In genomic region chr4:3270141-3270611, GRCh38 we compare ENCODE assay signal across 13 cellular contexts. TPM values are rescaled to one million over a fixed set of nuclear protein-coding genes. Genes with fewer than 3 reads are reported as not detected.
A peak's percentile ranks its signal among the peaks of the same experiment; 100 is the strongest.
DNase-seq lines count a peak whose midpoint lies in the region; ATAC-seq and TF ChIP-seq lines count a peak whose summit lies in the region.
"Had no signal": no experiment of that assay in that cellular context is flagged by ENCODE, and none has a peak within 500 bp of the region (broad histone marks: within the 10 kb centered on the region; RNA-seq: fewer than 3 reads in every experiment).

No MANE protein-coding gene starts in this region.

- no peaks in the 10 kb centered on the region for H3K79me1 ChIP-seq in trophoblast cell (ENCODE audit: low read length)

- no peak for TF ChIP-seq EP300 in esophagus muscularis mucosa (IDR thresholded peaks at IDR 0.05)

- H4K12ac ChIP-seq in trophoblast cell (ENCODE audit: low read depth, low read length): no peak overlapping the region

- H4K8ac ChIP-seq in trophoblast cell (ENCODE audit: low read depth, low read length): no peak overlapping the region

- no peak overlapping the region for H2BK120ac ChIP-seq in trophoblast cell (ENCODE audit: insufficient read depth, low read length, poor library complexity)

- TF ChIP-seq POLR2A in esophagus muscularis mucosa (IDR thresholded peaks at IDR 0.05; ENCODE audit: low read depth): no peak

- no peak overlapping the region for H3K14ac ChIP-seq in trophoblast cell (ENCODE audit: low read length)

- H2AFZ ChIP-seq in trophoblast cell (ENCODE audit: insufficient read depth, low read length, poor library complexity): no peak overlapping the region

- no peak overlapping the region for H3K23ac ChIP-seq in trophoblast cell (ENCODE audit: low read length)

- H3K27me3 ChIP-seq in esophagus muscularis mucosa (no peaks in the 10 kb centered on the region), upper lobe of right lung (no peaks in the 10 kb centered on the region), trophoblast cell (ENCODE audit: insufficient read depth, low read length) (no peaks in the 10 kb centered on the region)
- H3K27me3 ChIP-seq: cardiac muscle cell had no signal

- DNase-seq in activated CD8-positive, alpha-beta memory T cell treated with anti-CD3 and anti-CD28 coated beads for 24 hours: peak; percentile 11
- DNase-seq in activated CD8-positive, alpha-beta memory T cell treated with anti-CD3 and anti-CD28 coated beads, Interleukin-2, amount 50 U/mL, for 4 hours: no peak
- DNase-seq in esophagus muscularis mucosa (ENCODE audit: extremely low spot score): no peak
- DNase-seq in midbrain (lab: John Stamatoyannopoulos, UW): peak; percentile 18
- no peak for DNase-seq in upper lobe of right lung
- DNase-seq in activated naive CD4-positive, alpha-beta T cell (lab: John Stamatoyannopoulos, UW): no peak
- DNase-seq in islet precursor cell: no peak
- no peak for DNase-seq in trophoblast cell
- DNase-seq: foreskin fibroblast; NCI-H2081; stimulated activated naive CD8-positive, alpha-beta T cell treated with anti-CD3 and anti-CD28 coated beads, Interleukin-15, Interleukin-2, amounts not matched to agents 100 U/mL and 50 U/mL, for 24 hours; T-helper 17 cell had no signal

- H2BK5ac ChIP-seq in trophoblast cell (ENCODE audit: low read depth, low read length, poor library complexity): no peak overlapping the region

- H4K91ac ChIP-seq in trophoblast cell (ENCODE audit: low read depth, low read length): no peak overlapping the region

- peaks cover 0 to 4% (median 0%) of the 10 kb centered on the region in 4 donors for H3K9me3 ChIP-seq in esophagus muscularis mucosa
- H3K9me3 ChIP-seq in upper lobe of right lung: no peaks in the 10 kb centered on the region
- H3K9me3 ChIP-seq in trophoblast cell (ENCODE audit: insufficient read depth, low read depth, low read length): no peaks in the 10 kb centered on the region

- H2AK5ac ChIP-seq in trophoblast cell (ENCODE audit: low read length): no peak overlapping the region

- no peak overlapping the region for H3K18ac ChIP-seq in trophoblast cell (ENCODE audit: low read length)

- peaks cover 8 to 22% (median 18%) of the 10 kb centered on the region in 4 donors for H3K4me1 ChIP-seq in esophagus muscularis mucosa
- no peaks in the 10 kb centered on the region for H3K4me1 ChIP-seq in upper lobe of right lung
- peaks cover 0 to 6% of the 10 kb centered on the region in 2 experiments for H3K4me1 ChIP-seq in trophoblast cell (ENCODE audit: control insufficient read depth in 1 of 2, insufficient read depth in 2 of 2, low read length in 2 of 2)

- no peak overlapping the region for H3K9ac ChIP-seq in trophoblast cell (ENCODE audit: low read length)

- no peak overlapping the region for H2BK12ac ChIP-seq in trophoblast cell (ENCODE audit: low read length)

- no peak overlapping the region for H3K4me2 ChIP-seq in trophoblast cell (ENCODE audit: low read length)

- WGBS in esophagus muscularis mucosa: 56% methylated on average over 14 of the region's 14 CpGs
- no CpG with 5 or more reads among the region's 14 CpGs for WGBS in trophoblast cell (ENCODE audit: extremely low coverage, insufficient coverage, insufficient read length)

- ATAC-seq in upper lobe of right lung: peak; percentile 26
- ATAC-seq: T-helper 17 cell had no signal

- H3K27ac ChIP-seq in esophagus muscularis mucosa (replicated peaks in 1 of 4): peak overlapping the region; percentile 23 to 66 (median 54)
- H3K27ac ChIP-seq in upper lobe of right lung: no peak overlapping the region
- H3K27ac ChIP-seq in trophoblast cell (ENCODE audit: low read depth, low read length): no peak overlapping the region
- H3K27ac ChIP-seq: cardiac muscle cell had no signal

- H3K36me3 ChIP-seq in esophagus muscularis mucosa: no peaks in the 10 kb centered on the region
- H3K36me3 ChIP-seq in upper lobe of right lung: no peaks in the 10 kb centered on the region
- no peaks in the 10 kb centered on the region for H3K36me3 ChIP-seq in trophoblast cell (ENCODE audit: control insufficient read depth in 1 of 2, insufficient read depth in 2 of 2, low read length in 2 of 2)
- H3K36me3 ChIP-seq: cardiac muscle cell had no signal

- H3K4me3 ChIP-seq in esophagus muscularis mucosa (no peak overlapping the region), upper lobe of right lung (no peak overlapping the region), trophoblast cell (ENCODE audit: low read depth, low read length) (no peak overlapping the region)
- H3K4me3 ChIP-seq: cardiac muscle cell had no signal

- intact Hi-C loops in esophagus muscularis mucosa (cut with DNase I): no loop called here
- intact Hi-C loops in upper lobe of right lung (cut with DNase I): no loop called here

- TF ChIP-seq CTCF in esophagus muscularis mucosa (IDR thresholded peaks at IDR 0.05) (no peak), upper lobe of right lung (IDR thresholded peaks at IDR 0.05) (no peak)

- no peaks in the 10 kb centered on the region for H3K79me2 ChIP-seq in trophoblast cell (ENCODE audit: control insufficient read depth, insufficient read depth, low read length, poor library complexity)

- no peak overlapping the region for H3K4ac ChIP-seq in trophoblast cell (ENCODE audit: low read depth, low read length)

RNA-seq across cellular contexts. Expression of gene MSANTD1, which starts 21.2 kb away (rescaled TPM):
- total RNA-seq in esophagus muscularis mucosa: under 1 TPM; 0.06 to 0.83 (median 0.40) TPM
- 1.0 TPM for total RNA-seq in upper lobe of right lung
- 0.15 and 0.23 TPM in 2 replicates for polyA plus RNA-seq in trophoblast cell (2013)

RNA-seq across cellular contexts. Expression of gene RGS12, which starts 22.6 kb away (rescaled TPM):
- total RNA-seq in esophagus muscularis mucosa: 10 to 100 TPM; 16.2 to 23.0 (median 19.2) TPM
- 58.2 TPM for total RNA-seq in upper lobe of right lung
- 12.0 and 14.8 TPM in 2 replicates for polyA plus RNA-seq in trophoblast cell (2013)

Comparison
In these comparisons a context has a peak if more than half of its experiments do, and no peak if none do; other contexts are left out.
1. DNase-seq: peak in activated CD8-positive, alpha-beta memory T cell treated with anti-CD3 and anti-CD28 coated beads for 24 hours (single experiment) and midbrain (single experiment); none in activated CD8-positive, alpha-beta memory T cell treated with anti-CD3 and anti-CD28 coated beads, Interleukin-2, amount 50 U/mL, for 4 hours (single experiment), esophagus muscularis mucosa (single experiment), upper lobe of right lung (single experiment), activated naive CD4-positive, alpha-beta T cell (0 of 4), islet precursor cell (single experiment) and trophoblast cell (0 of 2).
2. H3K27ac ChIP-seq: peak in esophagus muscularis mucosa (4 of 4); none in upper lobe of right lung (single experiment) and trophoblast cell (single experiment).